Comparison of ENCODE assay signal across 8 cellular contexts in the genomic region with DNA sequence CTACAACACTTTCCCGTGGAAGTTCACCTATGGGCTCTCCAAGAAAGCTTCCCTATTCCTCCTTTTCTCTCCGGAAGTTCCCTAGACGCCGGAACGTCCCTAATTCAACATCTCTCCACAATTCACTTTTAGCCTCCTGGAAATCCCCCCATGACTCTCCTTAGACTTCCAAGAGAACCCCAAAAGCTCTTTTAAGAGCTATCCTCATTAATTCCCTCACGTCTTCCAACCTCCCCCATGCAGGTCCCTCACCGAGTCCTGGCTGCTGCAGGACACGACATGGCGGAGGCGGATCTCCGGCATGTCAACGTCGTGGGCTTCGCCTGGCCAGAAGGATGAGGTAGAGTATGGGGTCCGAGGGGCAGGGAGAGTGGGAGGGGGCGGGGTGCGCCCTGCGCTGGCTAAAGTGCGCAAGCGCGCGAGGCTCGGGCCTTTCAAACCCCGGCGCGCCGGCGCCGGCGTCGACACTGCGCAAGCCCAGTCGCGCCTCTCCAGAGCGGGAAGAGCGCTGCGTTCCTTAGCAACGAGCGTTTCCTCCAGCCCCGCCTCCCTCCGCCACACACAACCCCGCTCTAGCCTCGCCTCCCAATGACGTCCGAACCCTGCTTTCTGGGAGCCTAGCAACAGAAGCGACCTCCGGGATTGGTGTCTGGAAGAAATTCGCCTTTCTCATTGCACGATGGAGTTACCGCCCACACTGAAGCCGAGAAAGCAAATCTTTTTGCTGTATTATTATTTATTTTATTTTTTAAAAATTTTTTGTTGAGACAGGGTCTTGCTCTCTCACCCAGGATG. TPM values are rescaled to one million over a fixed set of nuclear protein-coding genes. Genes with fewer than 3 reads are reported as not detected.
DNase-seq lines count a peak whose midpoint lies in the region; ATAC-seq and TF ChIP-seq lines count a peak whose summit lies in the region.

A gene (plus strand): TSS at position 646 of the 795 bp plus-strand sequence. CDS start 1,391 bp downstream, outside the sequence.
A gene with protein sequence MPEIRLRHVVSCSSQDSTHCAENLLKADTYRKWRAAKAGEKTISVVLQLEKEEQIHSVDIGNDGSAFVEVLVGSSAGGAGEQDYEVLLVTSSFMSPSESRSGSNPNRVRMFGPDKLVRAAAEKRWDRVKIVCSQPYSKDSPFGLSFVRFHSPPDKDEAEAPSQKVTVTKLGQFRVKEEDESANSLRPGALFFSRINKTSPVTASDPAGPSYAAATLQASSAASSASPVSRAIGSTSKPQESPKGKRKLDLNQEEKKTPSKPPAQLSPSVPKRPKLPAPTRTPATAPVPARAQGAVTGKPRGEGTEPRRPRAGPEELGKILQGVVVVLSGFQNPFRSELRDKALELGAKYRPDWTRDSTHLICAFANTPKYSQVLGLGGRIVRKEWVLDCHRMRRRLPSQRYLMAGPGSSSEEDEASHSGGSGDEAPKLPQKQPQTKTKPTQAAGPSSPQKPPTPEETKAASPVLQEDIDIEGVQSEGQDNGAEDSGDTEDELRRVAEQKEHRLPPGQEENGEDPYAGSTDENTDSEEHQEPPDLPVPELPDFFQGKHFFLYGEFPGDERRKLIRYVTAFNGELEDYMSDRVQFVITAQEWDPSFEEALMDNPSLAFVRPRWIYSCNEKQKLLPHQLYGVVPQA (minus strand): TSS at position 372 of the 795 bp plus-strand sequence. CDS start 69 bp downstream, at position 303.

- peaks cover 10% of the 10 kb centered on the region for H3K79me2 ChIP-seq in PC-9 (ENCODE audit: low read depth)

- intact Hi-C loops in PC-9 (cut with micrococcal nuclease; ENCODE audit: unreplicated experiment) = loop anchor here (1.0 to 5.0 kb wide), 2 partner anchors 21 to 48 kb away; a partner anchor contains a TSS

- H3K4me3 ChIP-seq in Jurkat, Clone E6-1 (ENCODE audit: low read length) = peak within 1 kb of the TSS; percentile 98
- H3K4me3 ChIP-seq in PC-9 (peak within 1 kb of the TSS; percentile 94), muscle layer of colon (ENCODE audit: low read depth in 1 of 2, low read length in 2 of 2) (peak within 1 kb of the TSS; percentile 47 to 95)

- peak within 1 kb of the TSS; percentile 92 for H3K9ac ChIP-seq in muscle layer of colon (ENCODE audit: low read length)

- H3F3A ChIP-seq in PC-9 (ENCODE audit: insufficient read depth, low read depth) = no peaks in the 10 kb centered on the region

- peak within 1 kb of the TSS; percentile 95 for H3K4me3 Mint-ChIP-seq in activated T-cell treated with anti-CD3 and anti-CD28 coated beads, Interleukin-2, amount 50 U/mL, for 4 hours

- peaks cover 40% of the 10 kb centered on the region for H3K4me1 Mint-ChIP-seq in activated T-cell treated with anti-CD3 and anti-CD28 coated beads, Interleukin-2, amount 50 U/mL, for 4 hours (ENCODE audit: low read depth)

- H3K27me3 ChIP-seq in PC-9 (ENCODE audit: insufficient read depth, low read depth) = no peaks in the 10 kb centered on the region
- H3K27me3 ChIP-seq in muscle layer of colon (ENCODE audit: control insufficient read depth in 1 of 2, insufficient read depth in 2 of 2, low read length in 2 of 2) = no peaks in the 10 kb centered on the region

- no peak for TF ChIP-seq CTCF in PC-9 (conservative IDR thresholded peaks at IDR 0.05)

- peak; percentile 95 for ATAC-seq in GM21619 (IDR thresholded peaks at IDR 0.05; ENCODE audit: unreplicated experiment)
- peak; percentile 99 for ATAC-seq in activated T-cell treated with anti-CD3 and anti-CD28 coated beads, Interleukin-2, amount 50 U/mL, for 4 hours
- ATAC-seq in esophagus mucosa = peak; percentile 99

- no peaks in the 10 kb centered on the region for H3K27me3 Mint-ChIP-seq in activated T-cell treated with anti-CD3 and anti-CD28 coated beads, Interleukin-2, amount 50 U/mL, for 4 hours (ENCODE audit: low read depth)

- H3K4me1 ChIP-seq in PC-9 (replicated peaks; ENCODE audit: insufficient read depth) (peaks cover 10% of the 10 kb centered on the region; the same call in 1 of the 2 replicates), muscle layer of colon (ENCODE audit: insufficient read depth, low read length) (peaks cover 18% of the 10 kb centered on the region)

- H3K36me3 Mint-ChIP-seq in activated T-cell treated with anti-CD3 and anti-CD28 coated beads, Interleukin-2, amount 50 U/mL, for 4 hours (ENCODE audit: insufficient read depth) = peaks cover 7% of the 10 kb centered on the region

- no TSS peak for BruUV-seq in PC-9 (replicated peaks; lab: Mats Ljungman, UMichigan)

- no peak within 1 kb of the TSS for H3K27ac ChIP-seq in PC-9
- peak within 1 kb of the TSS; percentile 62 for H3K27ac ChIP-seq in muscle layer of colon (ENCODE audit: low read depth, low read length)

- H3K4me2 ChIP-seq in PC-9 = peak within 1 kb of the TSS; percentile 90

- H3K9me3 Mint-ChIP-seq in activated T-cell treated with anti-CD3 and anti-CD28 coated beads, Interleukin-2, amount 50 U/mL, for 4 hours = no peaks in the 10 kb centered on the region

- no peaks in the 10 kb centered on the region for H3K9me3 ChIP-seq in PC-9 (ENCODE audit: insufficient read depth, low read depth)
- H3K9me3 ChIP-seq in muscle layer of colon (ENCODE audit: low read length) = no peaks in the 10 kb centered on the region

- H2AFZ ChIP-seq in PC-9 = peak within 1 kb of the TSS; percentile 100

- no peaks in the 10 kb centered on the region; the same call in 1 of the 2 replicates for H3K36me3 ChIP-seq in PC-9 (ENCODE audit: low read depth)
- peaks cover 8% of the 10 kb centered on the region for H3K36me3 ChIP-seq in muscle layer of colon (ENCODE audit: insufficient read depth, low read length)

- CTCF ChIA-PET in PC-9 (lab: Charles Lee) = interaction anchor here (0.6 to 1.1 kb wide), 4 partner anchors 20 to 430 kb away, joined by 3 to 5 read pairs (median 4); a partner anchor contains a TSS

- POLR2A ChIA-PET in PC-9 (lab: Charles Lee; ENCODE audit: unreplicated experiment) = no interaction called here

- no peaks in the 10 kb centered on the region for H4K20me1 ChIP-seq in PC-9 (ENCODE audit: insufficient read depth)

- H3K9me2 ChIP-seq in PC-9 (ENCODE audit: insufficient read depth) = no peaks in the 10 kb centered on the region

- DNase-seq in DMS153 (lab: John Stamatoyannopoulos, UW) = peak; percentile 97
- DNase-seq in Jurkat, Clone E6-1 (ENCODE audit: low read depth, low spot score) = peak; percentile 98
- peak; percentile 92 to 95 for DNase-seq in PC-9
- peak; percentile 92 for DNase-seq in activated T-cell treated with anti-CD3 and anti-CD28 coated beads, Interleukin-2, amount 50 U/mL, for 4 hours
- DNase-seq in stimulated activated CD8-positive, alpha-beta memory T cell treated with anti-CD3 and anti-CD28 coated beads, Interleukin-7, amount 100 ng/mL, for 24 hours (ENCODE audit: low read depth) = peak; percentile 89

RNA-seq across cellular contexts. Expression of the first gene that starts in this region (rescaled TPM):
- polyA plus RNA-seq in Jurkat, Clone E6-1 (2012; ENCODE audit: insufficient read depth, insufficient read length) = not detected
- total RNA-seq in PC-9 (2021) (0.53 and 2.0 TPM in 2 replicates), esophagus mucosa (9.1 TPM)
- 1 to 10 TPM; 1.3 to 2.5 (median 2.2) TPM for total RNA-seq in activated T-cell treated with anti-CD3 and anti-CD28 coated beads, Interleukin-2, amount 50 U/mL, for 4 hours

RNA-seq across cellular contexts. Expression of the second gene that starts in this region (rescaled TPM):
- polyA plus RNA-seq in Jurkat, Clone E6-1 (2012; ENCODE audit: insufficient read depth, insufficient read length) = 89.6 TPM
- total RNA-seq in PC-9 (2021) (37.2 and 45.1 TPM in 2 replicates), esophagus mucosa (15.6 TPM)
- 10 to 100 TPM; 21.0 to 24.2 (median 23.1) TPM for total RNA-seq in activated T-cell treated with anti-CD3 and anti-CD28 coated beads, Interleukin-2, amount 50 U/mL, for 4 hours
